Comparison of ENCODE assay signal across 1 cellular context in genomic region chr16:72664480-72665408, GRCh38.
A peak's percentile ranks its signal among the peaks of the same experiment; 100 is the strongest.
TF ChIP-seq lines count a peak whose summit lies in the region.

No MANE protein-coding gene starts in this region.

TF ChIP-seq in HepG2, 621 proteins besides CTCF, POLR2A, EP300 and RAD21 (continued from another document and continues in another):
- TF ChIP-seq TAF1 (CRISPR knock-in tag; IDR thresholded peaks at IDR 0.05) (peak; percentile 57), HNF1B (CRISPR knock-in tag; IDR thresholded peaks at IDR 0.05) (peak; percentile 55; the same call in 1 of the 2 replicates), MAX (IDR thresholded peaks at IDR 0.05) (peak; percentile 60), DRAP1 (CRISPR knock-in tag; IDR thresholded peaks at IDR 0.05) (peak; percentile 70), ZNF891 (CRISPR knock-in tag; IDR thresholded peaks at IDR 0.05) (peak; percentile 82; the same call in 1 of the 2 replicates), ZNF784 (CRISPR knock-in tag; IDR thresholded peaks at IDR 0.05; ENCODE audit: borderline replicate concordance) (peak; percentile 46; the same call in 1 of the 2 replicates), ERF (CRISPR knock-in tag; IDR thresholded peaks at IDR 0.05) (0 out of 2 replicates have a peak, but pooled peaks have one; percentile 33), HOXA9 (CRISPR knock-in tag; IDR thresholded peaks at IDR 0.05; ENCODE audit: borderline replicate concordance) (peak; percentile 48; the same call in 1 of the 2 replicates), ZNF407 (CRISPR knock-in tag; IDR thresholded peaks at IDR 0.05; ENCODE audit: not compliant biosample characterization) (peak; percentile 59), ZNF777 (CRISPR knock-in tag; IDR thresholded peaks at IDR 0.05) (peak; percentile 72; the same call in 1 of the 2 replicates), NFYB (CRISPR knock-in tag; IDR thresholded peaks at IDR 0.05) (peak; percentile 94), HDAC2 (CRISPR knock-in tag; IDR thresholded peaks at IDR 0.05) (peak; percentile 86), ARID3A (IDR thresholded peaks at IDR 0.05; ENCODE audit: low read depth, low read length) (no peak), SP4 (CRISPR knock-in tag; IDR thresholded peaks at IDR 0.05) (peak; percentile 81), TBX2 (CRISPR knock-in tag; IDR thresholded peaks at IDR 0.05; ENCODE audit: borderline replicate concordance) (peak; percentile 45; the same call in 1 of the 2 replicates), DZIP1 (CRISPR knock-in tag; IDR thresholded peaks at IDR 0.05) (peak; percentile 55; the same call in 1 of the 2 replicates), ZNF670 (CRISPR knock-in tag; IDR thresholded peaks at IDR 0.05; ENCODE audit: borderline replicate concordance) (no peak; the same call in 1 of the 2 replicates), ISL2 (CRISPR knock-in tag; IDR thresholded peaks at IDR 0.05) (peak; percentile 50; the same call in 1 of the 2 replicates), ZNF766 (CRISPR knock-in tag; IDR thresholded peaks at IDR 0.05; ENCODE audit: borderline replicate concordance) (peak; percentile 25; the same call in 1 of the 2 replicates), TFDP1 (CRISPR knock-in tag; IDR thresholded peaks at IDR 0.05; ENCODE audit: borderline replicate concordance) (peak; percentile 94), POLR2AphosphoS5 (IDR thresholded peaks at IDR 0.05; ENCODE audit: low read depth, low read length) (peak; percentile 86), ETV5 (CRISPR knock-in tag; IDR thresholded peaks at IDR 0.05; ENCODE audit: borderline replicate concordance) (peak; percentile 93), YEATS4 (CRISPR knock-in tag; IDR thresholded peaks at IDR 0.05; ENCODE audit: borderline replicate concordance) (peak; percentile 49; the same call in 1 of the 2 replicates), ZNF567 (CRISPR knock-in tag; IDR thresholded peaks at IDR 0.05; ENCODE audit: borderline replicate concordance) (no peak), ZNF180 (CRISPR knock-in tag; IDR thresholded peaks at IDR 0.05; ENCODE audit: borderline replicate concordance, low read depth) (0 out of 2 replicates have a peak, but pooled peaks have one; percentile 57), PHF21A (CRISPR knock-in tag; IDR thresholded peaks at IDR 0.05) (no peak)
